In the genomic region with DNA sequence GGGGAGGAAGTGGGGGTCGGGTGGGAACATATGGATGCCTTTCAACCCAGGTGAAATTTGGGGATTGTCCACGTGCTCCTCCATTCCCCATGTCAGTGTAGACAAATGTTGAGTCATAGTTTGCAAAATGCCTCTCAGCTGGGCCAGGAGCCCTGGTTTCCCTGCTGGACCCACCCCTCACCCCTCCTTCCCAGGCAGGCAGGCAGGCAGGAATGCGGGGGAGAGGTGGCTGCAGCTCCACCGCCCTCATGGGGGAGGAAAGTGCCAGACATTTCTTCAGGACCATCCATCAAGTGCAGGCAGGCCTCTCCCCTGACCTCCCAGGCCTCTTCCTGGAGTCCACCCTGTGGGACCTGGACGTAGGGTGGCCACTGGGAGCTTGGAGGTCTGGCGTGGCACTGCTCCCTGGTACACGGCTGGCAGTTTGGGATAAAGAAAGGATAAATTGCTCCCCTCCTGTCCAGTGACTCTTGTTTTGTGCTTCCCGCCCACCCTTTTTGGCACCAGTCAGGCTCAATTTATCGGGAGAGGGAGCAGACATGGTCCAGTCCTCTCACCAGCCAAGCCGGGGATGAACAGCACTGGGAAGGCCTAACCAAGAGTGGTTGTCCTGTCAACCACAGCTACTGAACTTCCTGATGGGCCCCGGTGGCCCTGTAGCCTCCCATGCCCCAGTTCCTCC, we compare ENCODE assay signal across 1 cellular context.
A peak's percentile ranks its signal among the peaks of the same experiment; 100 is the strongest.
TF ChIP-seq lines count a peak whose summit lies in the region.

No MANE protein-coding gene starts in this region.

TF ChIP-seq in K562, 482 proteins besides CTCF, POLR2A, EP300 and RAD21 (continued from another document and continues in another):
- TF ChIP-seq, protein P1, sequence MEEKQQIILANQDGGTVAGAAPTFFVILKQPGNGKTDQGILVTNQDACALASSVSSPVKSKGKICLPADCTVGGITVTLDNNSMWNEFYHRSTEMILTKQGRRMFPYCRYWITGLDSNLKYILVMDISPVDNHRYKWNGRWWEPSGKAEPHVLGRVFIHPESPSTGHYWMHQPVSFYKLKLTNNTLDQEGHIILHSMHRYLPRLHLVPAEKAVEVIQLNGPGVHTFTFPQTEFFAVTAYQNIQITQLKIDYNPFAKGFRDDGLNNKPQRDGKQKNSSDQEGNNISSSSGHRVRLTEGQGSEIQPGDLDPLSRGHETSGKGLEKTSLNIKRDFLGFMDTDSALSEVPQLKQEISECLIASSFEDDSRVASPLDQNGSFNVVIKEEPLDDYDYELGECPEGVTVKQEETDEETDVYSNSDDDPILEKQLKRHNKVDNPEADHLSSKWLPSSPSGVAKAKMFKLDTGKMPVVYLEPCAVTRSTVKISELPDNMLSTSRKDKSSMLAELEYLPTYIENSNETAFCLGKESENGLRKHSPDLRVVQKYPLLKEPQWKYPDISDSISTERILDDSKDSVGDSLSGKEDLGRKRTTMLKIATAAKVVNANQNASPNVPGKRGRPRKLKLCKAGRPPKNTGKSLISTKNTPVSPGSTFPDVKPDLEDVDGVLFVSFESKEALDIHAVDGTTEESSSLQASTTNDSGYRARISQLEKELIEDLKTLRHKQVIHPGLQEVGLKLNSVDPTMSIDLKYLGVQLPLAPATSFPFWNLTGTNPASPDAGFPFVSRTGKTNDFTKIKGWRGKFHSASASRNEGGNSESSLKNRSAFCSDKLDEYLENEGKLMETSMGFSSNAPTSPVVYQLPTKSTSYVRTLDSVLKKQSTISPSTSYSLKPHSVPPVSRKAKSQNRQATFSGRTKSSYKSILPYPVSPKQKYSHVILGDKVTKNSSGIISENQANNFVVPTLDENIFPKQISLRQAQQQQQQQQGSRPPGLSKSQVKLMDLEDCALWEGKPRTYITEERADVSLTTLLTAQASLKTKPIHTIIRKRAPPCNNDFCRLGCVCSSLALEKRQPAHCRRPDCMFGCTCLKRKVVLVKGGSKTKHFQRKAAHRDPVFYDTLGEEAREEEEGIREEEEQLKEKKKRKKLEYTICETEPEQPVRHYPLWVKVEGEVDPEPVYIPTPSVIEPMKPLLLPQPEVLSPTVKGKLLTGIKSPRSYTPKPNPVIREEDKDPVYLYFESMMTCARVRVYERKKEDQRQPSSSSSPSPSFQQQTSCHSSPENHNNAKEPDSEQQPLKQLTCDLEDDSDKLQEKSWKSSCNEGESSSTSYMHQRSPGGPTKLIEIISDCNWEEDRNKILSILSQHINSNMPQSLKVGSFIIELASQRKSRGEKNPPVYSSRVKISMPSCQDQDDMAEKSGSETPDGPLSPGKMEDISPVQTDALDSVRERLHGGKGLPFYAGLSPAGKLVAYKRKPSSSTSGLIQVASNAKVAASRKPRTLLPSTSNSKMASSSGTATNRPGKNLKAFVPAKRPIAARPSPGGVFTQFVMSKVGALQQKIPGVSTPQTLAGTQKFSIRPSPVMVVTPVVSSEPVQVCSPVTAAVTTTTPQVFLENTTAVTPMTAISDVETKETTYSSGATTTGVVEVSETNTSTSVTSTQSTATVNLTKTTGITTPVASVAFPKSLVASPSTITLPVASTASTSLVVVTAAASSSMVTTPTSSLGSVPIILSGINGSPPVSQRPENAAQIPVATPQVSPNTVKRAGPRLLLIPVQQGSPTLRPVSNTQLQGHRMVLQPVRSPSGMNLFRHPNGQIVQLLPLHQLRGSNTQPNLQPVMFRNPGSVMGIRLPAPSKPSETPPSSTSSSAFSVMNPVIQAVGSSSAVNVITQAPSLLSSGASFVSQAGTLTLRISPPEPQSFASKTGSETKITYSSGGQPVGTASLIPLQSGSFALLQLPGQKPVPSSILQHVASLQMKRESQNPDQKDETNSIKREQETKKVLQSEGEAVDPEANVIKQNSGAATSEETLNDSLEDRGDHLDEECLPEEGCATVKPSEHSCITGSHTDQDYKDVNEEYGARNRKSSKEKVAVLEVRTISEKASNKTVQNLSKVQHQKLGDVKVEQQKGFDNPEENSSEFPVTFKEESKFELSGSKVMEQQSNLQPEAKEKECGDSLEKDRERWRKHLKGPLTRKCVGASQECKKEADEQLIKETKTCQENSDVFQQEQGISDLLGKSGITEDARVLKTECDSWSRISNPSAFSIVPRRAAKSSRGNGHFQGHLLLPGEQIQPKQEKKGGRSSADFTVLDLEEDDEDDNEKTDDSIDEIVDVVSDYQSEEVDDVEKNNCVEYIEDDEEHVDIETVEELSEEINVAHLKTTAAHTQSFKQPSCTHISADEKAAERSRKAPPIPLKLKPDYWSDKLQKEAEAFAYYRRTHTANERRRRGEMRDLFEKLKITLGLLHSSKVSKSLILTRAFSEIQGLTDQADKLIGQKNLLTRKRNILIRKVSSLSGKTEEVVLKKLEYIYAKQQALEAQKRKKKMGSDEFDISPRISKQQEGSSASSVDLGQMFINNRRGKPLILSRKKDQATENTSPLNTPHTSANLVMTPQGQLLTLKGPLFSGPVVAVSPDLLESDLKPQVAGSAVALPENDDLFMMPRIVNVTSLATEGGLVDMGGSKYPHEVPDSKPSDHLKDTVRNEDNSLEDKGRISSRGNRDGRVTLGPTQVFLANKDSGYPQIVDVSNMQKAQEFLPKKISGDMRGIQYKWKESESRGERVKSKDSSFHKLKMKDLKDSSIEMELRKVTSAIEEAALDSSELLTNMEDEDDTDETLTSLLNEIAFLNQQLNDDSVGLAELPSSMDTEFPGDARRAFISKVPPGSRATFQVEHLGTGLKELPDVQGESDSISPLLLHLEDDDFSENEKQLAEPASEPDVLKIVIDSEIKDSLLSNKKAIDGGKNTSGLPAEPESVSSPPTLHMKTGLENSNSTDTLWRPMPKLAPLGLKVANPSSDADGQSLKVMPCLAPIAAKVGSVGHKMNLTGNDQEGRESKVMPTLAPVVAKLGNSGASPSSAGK (IDR thresholded peaks at IDR 0.05) = peak; percentile 69
- TF ChIP-seq TCF7L2 (IDR thresholded peaks at IDR 0.05; ENCODE audit: low read depth, low read length) = no peak
- no peak for TF ChIP-seq MCM3 (IDR thresholded peaks at IDR 0.05)
- TF ChIP-seq ZNF41 (CRISPR knock-in tag; conservative IDR thresholded peaks at IDR 0.05) = no peak
- TF ChIP-seq HMG20A (CRISPR knock-in tag; conservative IDR thresholded peaks at IDR 0.05) = no peak
- no peak for TF ChIP-seq ZNF644 (tag; IDR thresholded peaks at IDR 0.05; ENCODE audit: low read depth)
- no peak for TF ChIP-seq SNRNP70 (optimal IDR thresholded peaks at IDR 0.05; ENCODE audit: low read depth, low read length)
- no peak for TF ChIP-seq NCOA6 (IDR thresholded peaks at IDR 0.05)
- TF ChIP-seq, protein P2, sequence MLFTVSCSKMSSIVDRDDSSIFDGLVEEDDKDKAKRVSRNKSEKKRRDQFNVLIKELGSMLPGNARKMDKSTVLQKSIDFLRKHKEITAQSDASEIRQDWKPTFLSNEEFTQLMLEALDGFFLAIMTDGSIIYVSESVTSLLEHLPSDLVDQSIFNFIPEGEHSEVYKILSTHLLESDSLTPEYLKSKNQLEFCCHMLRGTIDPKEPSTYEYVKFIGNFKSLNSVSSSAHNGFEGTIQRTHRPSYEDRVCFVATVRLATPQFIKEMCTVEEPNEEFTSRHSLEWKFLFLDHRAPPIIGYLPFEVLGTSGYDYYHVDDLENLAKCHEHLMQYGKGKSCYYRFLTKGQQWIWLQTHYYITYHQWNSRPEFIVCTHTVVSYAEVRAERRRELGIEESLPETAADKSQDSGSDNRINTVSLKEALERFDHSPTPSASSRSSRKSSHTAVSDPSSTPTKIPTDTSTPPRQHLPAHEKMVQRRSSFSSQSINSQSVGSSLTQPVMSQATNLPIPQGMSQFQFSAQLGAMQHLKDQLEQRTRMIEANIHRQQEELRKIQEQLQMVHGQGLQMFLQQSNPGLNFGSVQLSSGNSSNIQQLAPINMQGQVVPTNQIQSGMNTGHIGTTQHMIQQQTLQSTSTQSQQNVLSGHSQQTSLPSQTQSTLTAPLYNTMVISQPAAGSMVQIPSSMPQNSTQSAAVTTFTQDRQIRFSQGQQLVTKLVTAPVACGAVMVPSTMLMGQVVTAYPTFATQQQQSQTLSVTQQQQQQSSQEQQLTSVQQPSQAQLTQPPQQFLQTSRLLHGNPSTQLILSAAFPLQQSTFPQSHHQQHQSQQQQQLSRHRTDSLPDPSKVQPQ (CRISPR knock-in tag; IDR thresholded peaks at IDR 0.05; ENCODE audit: borderline replicate concordance) = no peak
- TF ChIP-seq HMG20B (CRISPR knock-in tag; IDR thresholded peaks at IDR 0.05) = no peak
- TF ChIP-seq, protein P3, sequence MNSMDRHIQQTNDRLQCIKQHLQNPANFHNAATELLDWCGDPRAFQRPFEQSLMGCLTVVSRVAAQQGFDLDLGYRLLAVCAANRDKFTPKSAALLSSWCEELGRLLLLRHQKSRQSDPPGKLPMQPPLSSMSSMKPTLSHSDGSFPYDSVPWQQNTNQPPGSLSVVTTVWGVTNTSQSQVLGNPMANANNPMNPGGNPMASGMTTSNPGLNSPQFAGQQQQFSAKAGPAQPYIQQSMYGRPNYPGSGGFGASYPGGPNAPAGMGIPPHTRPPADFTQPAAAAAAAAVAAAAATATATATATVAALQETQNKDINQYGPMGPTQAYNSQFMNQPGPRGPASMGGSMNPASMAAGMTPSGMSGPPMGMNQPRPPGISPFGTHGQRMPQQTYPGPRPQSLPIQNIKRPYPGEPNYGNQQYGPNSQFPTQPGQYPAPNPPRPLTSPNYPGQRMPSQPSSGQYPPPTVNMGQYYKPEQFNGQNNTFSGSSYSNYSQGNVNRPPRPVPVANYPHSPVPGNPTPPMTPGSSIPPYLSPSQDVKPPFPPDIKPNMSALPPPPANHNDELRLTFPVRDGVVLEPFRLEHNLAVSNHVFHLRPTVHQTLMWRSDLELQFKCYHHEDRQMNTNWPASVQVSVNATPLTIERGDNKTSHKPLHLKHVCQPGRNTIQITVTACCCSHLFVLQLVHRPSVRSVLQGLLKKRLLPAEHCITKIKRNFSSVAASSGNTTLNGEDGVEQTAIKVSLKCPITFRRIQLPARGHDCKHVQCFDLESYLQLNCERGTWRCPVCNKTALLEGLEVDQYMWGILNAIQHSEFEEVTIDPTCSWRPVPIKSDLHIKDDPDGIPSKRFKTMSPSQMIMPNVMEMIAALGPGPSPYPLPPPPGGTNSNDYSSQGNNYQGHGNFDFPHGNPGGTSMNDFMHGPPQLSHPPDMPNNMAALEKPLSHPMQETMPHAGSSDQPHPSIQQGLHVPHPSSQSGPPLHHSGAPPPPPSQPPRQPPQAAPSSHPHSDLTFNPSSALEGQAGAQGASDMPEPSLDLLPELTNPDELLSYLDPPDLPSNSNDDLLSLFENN (IDR thresholded peaks at IDR 0.05; ENCODE audit: low read depth in 2 of 2, low read length in 2 of 2) = 0 out of 4 replicates have a peak, but pooled peaks of 1 of the 2 experiments have one; percentile 20
- TF ChIP-seq RUNX1 (IDR thresholded peaks at IDR 0.05; ENCODE audit: low read depth) = no peak
- no peak for TF ChIP-seq ELF4 (CRISPR knock-in tag; IDR thresholded peaks at IDR 0.05)
- TF ChIP-seq PTTG1 (tag; IDR thresholded peaks at IDR 0.05; ENCODE audit: low read depth) = no peak
- 0 out of 2 replicates have a peak, but pooled peaks have one; percentile 13 for TF ChIP-seq HDAC2 (IDR thresholded peaks at IDR 0.05)
- TF ChIP-seq, protein P4, sequence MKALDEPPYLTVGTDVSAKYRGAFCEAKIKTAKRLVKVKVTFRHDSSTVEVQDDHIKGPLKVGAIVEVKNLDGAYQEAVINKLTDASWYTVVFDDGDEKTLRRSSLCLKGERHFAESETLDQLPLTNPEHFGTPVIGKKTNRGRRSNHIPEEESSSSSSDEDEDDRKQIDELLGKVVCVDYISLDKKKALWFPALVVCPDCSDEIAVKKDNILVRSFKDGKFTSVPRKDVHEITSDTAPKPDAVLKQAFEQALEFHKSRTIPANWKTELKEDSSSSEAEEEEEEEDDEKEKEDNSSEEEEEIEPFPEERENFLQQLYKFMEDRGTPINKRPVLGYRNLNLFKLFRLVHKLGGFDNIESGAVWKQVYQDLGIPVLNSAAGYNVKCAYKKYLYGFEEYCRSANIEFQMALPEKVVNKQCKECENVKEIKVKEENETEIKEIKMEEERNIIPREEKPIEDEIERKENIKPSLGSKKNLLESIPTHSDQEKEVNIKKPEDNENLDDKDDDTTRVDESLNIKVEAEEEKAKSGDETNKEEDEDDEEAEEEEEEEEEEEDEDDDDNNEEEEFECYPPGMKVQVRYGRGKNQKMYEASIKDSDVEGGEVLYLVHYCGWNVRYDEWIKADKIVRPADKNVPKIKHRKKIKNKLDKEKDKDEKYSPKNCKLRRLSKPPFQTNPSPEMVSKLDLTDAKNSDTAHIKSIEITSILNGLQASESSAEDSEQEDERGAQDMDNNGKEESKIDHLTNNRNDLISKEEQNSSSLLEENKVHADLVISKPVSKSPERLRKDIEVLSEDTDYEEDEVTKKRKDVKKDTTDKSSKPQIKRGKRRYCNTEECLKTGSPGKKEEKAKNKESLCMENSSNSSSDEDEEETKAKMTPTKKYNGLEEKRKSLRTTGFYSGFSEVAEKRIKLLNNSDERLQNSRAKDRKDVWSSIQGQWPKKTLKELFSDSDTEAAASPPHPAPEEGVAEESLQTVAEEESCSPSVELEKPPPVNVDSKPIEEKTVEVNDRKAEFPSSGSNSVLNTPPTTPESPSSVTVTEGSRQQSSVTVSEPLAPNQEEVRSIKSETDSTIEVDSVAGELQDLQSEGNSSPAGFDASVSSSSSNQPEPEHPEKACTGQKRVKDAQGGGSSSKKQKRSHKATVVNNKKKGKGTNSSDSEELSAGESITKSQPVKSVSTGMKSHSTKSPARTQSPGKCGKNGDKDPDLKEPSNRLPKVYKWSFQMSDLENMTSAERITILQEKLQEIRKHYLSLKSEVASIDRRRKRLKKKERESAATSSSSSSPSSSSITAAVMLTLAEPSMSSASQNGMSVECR (CRISPR knock-in tag; IDR thresholded peaks at IDR 0.05) = no peak
- TF ChIP-seq NFATC3 (IDR thresholded peaks at IDR 0.05) = no peak
- TF ChIP-seq TOE1 (IDR thresholded peaks at IDR 0.05; ENCODE audit: borderline replicate concordance) = no peak; the same call in 1 of the 2 replicates
- TF ChIP-seq TOE1 (CRISPR knock-in tag; IDR thresholded peaks at IDR 0.05; ENCODE audit: borderline replicate concordance, low read depth) = no peak
- no peak for TF ChIP-seq ZSCAN32 (CRISPR knock-in tag; IDR thresholded peaks at IDR 0.05)
- TF ChIP-seq TEAD1 (CRISPR knock-in tag; IDR thresholded peaks at IDR 0.05) = peak; percentile 95 to 98
- no peak for TF ChIP-seq SPI1 (IDR thresholded peaks at IDR 0.05; ENCODE audit: borderline replicate concordance, low read depth, low read length)
- TF ChIP-seq PCBP1 (IDR thresholded peaks at IDR 0.05; ENCODE audit: low read depth, low read length, poor library complexity, severe bottlenecking) = no peak
- TF ChIP-seq ZNF830 (CRISPR knock-in tag; IDR thresholded peaks at IDR 0.05) = no peak
- no peak; the same call in 1 of the 2 replicates for TF ChIP-seq LCOR (CRISPR knock-in tag; IDR thresholded peaks at IDR 0.05)
- TF ChIP-seq ZNF12 (CRISPR knock-in tag; IDR thresholded peaks at IDR 0.05) = no peak
- TF ChIP-seq TAF9B (IDR thresholded peaks at IDR 0.05; ENCODE audit: partially characterized antibody) = no peak
- peak; percentile 52; the same call in 1 of the 2 replicates for TF ChIP-seq SMARCE1 (IDR thresholded peaks at IDR 0.05)
- no peak for TF ChIP-seq NFE2L1 (tag; IDR thresholded peaks at IDR 0.05; ENCODE audit: borderline replicate concordance, low read depth)
- TF ChIP-seq ILK (tag; IDR thresholded peaks at IDR 0.05; ENCODE audit: borderline replicate concordance, low read depth) = no peak
